7 cellular contexts compared by ENCODE assay signal in the genomic region with DNA sequence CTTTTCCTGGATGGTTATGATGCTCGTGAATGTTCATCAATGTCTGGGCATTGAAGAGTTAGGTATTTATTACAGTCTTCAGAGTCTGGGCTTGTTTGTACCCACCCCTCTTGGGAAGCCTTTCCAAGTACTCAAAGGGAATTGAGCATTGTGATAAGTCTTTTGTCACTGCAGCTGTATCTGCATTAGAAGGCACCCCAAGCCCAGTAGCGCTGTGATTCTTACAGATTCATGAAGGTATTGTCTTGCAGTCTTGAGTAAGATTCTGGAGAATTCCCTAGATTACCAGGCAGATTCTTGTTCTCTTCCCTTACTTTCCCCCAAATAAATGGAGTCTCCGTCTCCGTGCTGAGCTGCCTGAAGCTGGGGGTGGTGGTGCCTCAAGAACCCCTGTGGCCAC.
"Had no signal": no experiment of that assay in that cellular context is flagged by ENCODE, and none has a peak within 500 bp of the region (broad histone marks: within the 10 kb centered on the region; RNA-seq: fewer than 3 reads in every experiment).

No MANE protein-coding gene starts in this region.

- H3K4me3 ChIP-seq: K562 had no signal

- DNase-seq: GOT3, H7, HCEC 1CT, IMR-90, KG1 had no signal

- H3K27ac ChIP-seq: HL-60 had no signal

- ATAC-seq: K562 had no signal
